19 cellular contexts compared by ENCODE assay signal in the genomic region with DNA sequence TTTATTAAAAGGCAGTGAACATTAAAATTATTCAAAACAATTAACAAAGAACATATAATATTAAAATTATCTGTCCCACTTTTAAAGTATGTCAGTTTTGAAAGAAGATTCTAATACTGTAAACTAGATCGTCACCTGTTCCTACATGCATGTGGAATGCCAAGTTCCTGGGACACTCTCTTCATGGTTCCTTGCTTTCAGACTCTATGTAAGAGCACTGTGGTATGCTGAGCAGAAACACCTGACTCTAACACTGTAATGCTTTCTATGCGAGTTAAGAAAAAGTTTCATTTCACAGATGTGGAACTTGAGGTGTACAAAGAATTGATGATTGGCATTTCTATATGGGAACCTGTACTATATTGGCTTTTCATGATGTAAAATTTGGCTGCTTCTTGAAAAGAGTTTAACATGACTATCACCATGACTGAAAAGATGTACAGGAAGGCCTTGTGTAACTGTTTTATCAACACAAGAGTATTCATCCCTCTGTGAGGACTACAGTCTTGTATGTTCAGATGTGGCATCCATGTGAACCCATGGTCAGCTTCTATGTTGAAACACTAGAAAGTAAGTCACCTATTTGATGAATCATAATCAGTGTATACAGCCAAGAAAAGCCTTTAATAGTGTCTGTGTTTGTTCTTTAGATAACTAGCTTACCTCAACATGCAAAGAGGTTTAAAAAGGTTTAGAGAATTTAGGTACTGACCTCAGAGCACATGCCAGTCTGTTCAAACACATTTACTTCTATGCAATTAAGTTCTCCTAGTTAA.
DNase-seq lines count a peak whose midpoint lies in the region; ATAC-seq and TF ChIP-seq lines count a peak whose summit lies in the region.
"Had no signal": no experiment of that assay in that cellular context is flagged by ENCODE, and none has a peak within 500 bp of the region (broad histone marks: within the 10 kb centered on the region; RNA-seq: fewer than 3 reads in every experiment).

No MANE protein-coding gene starts in this region.

- no peaks in the 10 kb centered on the region for H3K9me3 Mint-ChIP-seq in activated CD4-positive, alpha-beta memory T cell treated with anti-CD3 and anti-CD28 coated beads for 36 hours
- H3K9me3 Mint-ChIP-seq: activated naive CD4-positive, alpha-beta T cell treated with anti-CD3 and anti-CD28 coated beads, Interleukin-2, amount 50 U/mL, for 72 hours; CD8-positive, alpha-beta T cell; mesothelial cell of epicardium had no signal

- no peaks in the 10 kb centered on the region for H3K36me3 Mint-ChIP-seq in activated CD4-positive, alpha-beta memory T cell treated with anti-CD3 and anti-CD28 coated beads for 36 hours
- H3K36me3 Mint-ChIP-seq: activated naive CD4-positive, alpha-beta T cell treated with anti-CD3 and anti-CD28 coated beads, Interleukin-2, amount 50 U/mL, for 72 hours; CD8-positive, alpha-beta T cell; mesothelial cell of epicardium had no signal

- no peak for TF ChIP-seq CTCF in left lung (IDR thresholded peaks at IDR 0.05)

- H3K9me3 ChIP-seq in endocrine pancreas (ENCODE audit: control insufficient read depth, low read length) (no peaks in the 10 kb centered on the region), left lung (no peaks in the 10 kb centered on the region)
- H3K9me3 ChIP-seq: gastroesophageal sphincter, neutrophil, upper lobe of left lung had no signal

- H3K4me1 ChIP-seq in endocrine pancreas (ENCODE audit: control insufficient read depth, insufficient read depth, low read length) = peaks cover 17% of the 10 kb centered on the region
- peaks cover 4 to 12% of the 10 kb centered on the region in 2 donors for H3K4me1 ChIP-seq in left lung

- intact Hi-C loops in left lung (cut with DNase I) = no loop called here
- intact Hi-C loops in activated CD4-positive, alpha-beta memory T cell treated with anti-CD3 and anti-CD28 coated beads for 36 hours (cut with micrococcal nuclease) = no loop called here

- peak overlapping the region; percentile 98 for H3K4me3 ChIP-seq in endocrine pancreas (ENCODE audit: control insufficient read depth, insufficient read depth, low read length)
- H3K4me3 ChIP-seq in left lung = no peak overlapping the region
- H3K4me3 ChIP-seq: gastroesophageal sphincter, skin epidermis had no signal

- DNase-seq in ACHN = peak; percentile 57
- peak; percentile 27 for DNase-seq in NCI-H69 (lab: John Stamatoyannopoulos, UW)
- DNase-seq in left lung = no peak
- no peak for DNase-seq in activated CD4-positive, alpha-beta memory T cell treated with anti-CD3 and anti-CD28 coated beads for 36 hours
- DNase-seq in NCI-H2196 (lab: John Stamatoyannopoulos, UW; ENCODE audit: unreplicated experiment) = no peak
- DNase-seq in stimulated activated CD4-positive, alpha-beta T cell treated with anti-CD3 and anti-CD28 coated beads, Interleukin-15, amount 100 ng/mL, for 24 hours = no peak
- no peak for DNase-seq in activated effector memory CD4-positive, alpha-beta T cell treated with Interleukin-2 at 50 U/mL for 16 hours
- DNase-seq: activated CD4-positive, alpha-beta T cell treated with anti-CD3 and anti-CD28 coated beads for 36 hours; CD8-positive, alpha-beta T cell; NK-92 treated with Interleukin-12 subunit alpha and Interleukin-12 subunit beta, amount 100 ng/mL, for 24 hours; Right ventricle myocardium superior; T-helper 9 cell; upper lobe of left lung had no signal

- H3K36me3 ChIP-seq in endocrine pancreas (ENCODE audit: control insufficient read depth, insufficient read depth, low read length) = no peaks in the 10 kb centered on the region
- H3K36me3 ChIP-seq in left lung = no peaks in the 10 kb centered on the region
- H3K36me3 ChIP-seq: gastroesophageal sphincter, neutrophil, upper lobe of left lung had no signal

- in situ Hi-C loops in ACHN (cut with HindIII; ENCODE audit: low pct_ligation_motif_present, low pct_unique_long_range_greater_than_20kb, low sequenced_read_pairs) = no loop called here

- no peaks in the 10 kb centered on the region for H3K27me3 Mint-ChIP-seq in activated CD4-positive, alpha-beta memory T cell treated with anti-CD3 and anti-CD28 coated beads for 36 hours
- H3K27me3 Mint-ChIP-seq: activated CD4-positive, alpha-beta T cell treated with anti-CD3 and anti-CD28 coated beads for 36 hours had no signal

- H3K27ac ChIP-seq in left lung = no peak overlapping the region
- H3K27ac ChIP-seq: gastroesophageal sphincter, neutrophil, upper lobe of left lung had no signal

- H3K4me3 Mint-ChIP-seq in activated CD4-positive, alpha-beta memory T cell treated with anti-CD3 and anti-CD28 coated beads for 36 hours = no peak overlapping the region
- H3K4me3 Mint-ChIP-seq: activated CD4-positive, alpha-beta T cell treated with anti-CD3 and anti-CD28 coated beads for 36 hours; CD8-positive, alpha-beta T cell; mesothelial cell of epicardium had no signal

- CTCF ChIA-PET in activated CD4-positive, alpha-beta memory T cell treated with anti-CD3 and anti-CD28 coated beads for 36 hours (lab: Charles Lee) = no interaction called here

- H3K27me3 ChIP-seq in endocrine pancreas (ENCODE audit: control insufficient read depth, insufficient read depth, low read length) (no peaks in the 10 kb centered on the region), left lung (no peaks in the 10 kb centered on the region)
- H3K27me3 ChIP-seq: gastroesophageal sphincter, neutrophil, upper lobe of left lung had no signal

- ATAC-seq in left lung = peak; percentile 26
- ATAC-seq: activated CD4-positive, alpha-beta T cell treated with anti-CD3 and anti-CD28 coated beads for 36 hours; activated naive CD4-positive, alpha-beta T cell treated with anti-CD3 and anti-CD28 coated beads, Interleukin-2, amount 50 U/mL, for 72 hours; CD8-positive, alpha-beta T cell; gastroesophageal sphincter had no signal

- POLR2A ChIA-PET in activated CD4-positive, alpha-beta memory T cell treated with anti-CD3 and anti-CD28 coated beads for 36 hours (lab: Charles Lee) = no interaction called here

- H3K9ac ChIP-seq in endocrine pancreas (ENCODE audit: control insufficient read depth, insufficient read depth, low read length) = no peak overlapping the region

- H3K4me1 Mint-ChIP-seq in activated CD4-positive, alpha-beta memory T cell treated with anti-CD3 and anti-CD28 coated beads for 36 hours (ENCODE audit: low read depth) = no peaks in the 10 kb centered on the region
- H3K4me1 Mint-ChIP-seq: activated CD4-positive, alpha-beta T cell treated with anti-CD3 and anti-CD28 coated beads for 36 hours had no signal

- no peak overlapping the region for H3K27ac Mint-ChIP-seq in activated CD4-positive, alpha-beta memory T cell treated with anti-CD3 and anti-CD28 coated beads for 36 hours
- H3K27ac Mint-ChIP-seq: activated CD4-positive, alpha-beta T cell treated with anti-CD3 and anti-CD28 coated beads for 36 hours; CD8-positive, alpha-beta T cell; mesothelial cell of epicardium had no signal

Comparison
In these comparisons a context has a peak if more than half of its experiments do, and no peak if none do; other contexts are left out.
1. DNase-seq: peak in ACHN (single experiment) and NCI-H69 (single experiment); none in left lung (0 of 2), activated CD4-positive, alpha-beta memory T cell treated with anti-CD3 and anti-CD28 coated beads for 36 hours (single experiment), NCI-H2196 (single experiment), stimulated activated CD4-positive, alpha-beta T cell treated with anti-CD3 and anti-CD28 coated beads, Interleukin-15, amount 100 ng/mL, for 24 hours (single experiment) and activated effector memory CD4-positive, alpha-beta T cell treated with Interleukin-2 at 50 U/mL for 16 hours (single experiment).